ENCODE assay signal across 1 cellular context in genomic region chr2:74373189-74373588, GRCh38.
TF ChIP-seq lines count a peak whose summit lies in the region.

No MANE protein-coding gene starts in this region.

TF ChIP-seq in HEK293, 187 proteins besides CTCF, POLR2A, EP300 and RAD21 (continued from another document):
- TF ChIP-seq, protein P1, sequence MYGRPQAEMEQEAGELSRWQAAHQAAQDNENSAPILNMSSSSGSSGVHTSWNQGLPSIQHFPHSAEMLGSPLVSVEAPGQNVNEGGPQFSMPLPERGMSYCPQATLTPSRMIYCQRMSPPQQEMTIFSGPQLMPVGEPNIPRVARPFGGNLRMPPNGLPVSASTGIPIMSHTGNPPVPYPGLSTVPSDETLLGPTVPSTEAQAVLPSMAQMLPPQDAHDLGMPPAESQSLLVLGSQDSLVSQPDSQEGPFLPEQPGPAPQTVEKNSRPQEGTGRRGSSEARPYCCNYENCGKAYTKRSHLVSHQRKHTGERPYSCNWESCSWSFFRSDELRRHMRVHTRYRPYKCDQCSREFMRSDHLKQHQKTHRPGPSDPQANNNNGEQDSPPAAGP (tag by site-specific recombination; IDR thresholded peaks at IDR 0.05), result 0 out of 2 replicates have a peak, but pooled peaks have one; percentile 19
- TF ChIP-seq KLF16 (tag by site-specific recombination; IDR thresholded peaks at IDR 0.05) (no peak), ZNF76 (tag by site-specific recombination; IDR thresholded peaks at IDR 0.05; ENCODE audit: borderline replicate concordance, low read depth) (peak; percentile 40; the same call in 1 of the 2 replicates), ZNF341 (tag by site-specific recombination; IDR thresholded peaks at IDR 0.05; ENCODE audit: low read depth) (no peak), ZNF23 (tag by site-specific recombination; IDR thresholded peaks at IDR 0.05; ENCODE audit: borderline replicate concordance) (no peak), ZNF830 (tag by site-specific recombination; IDR thresholded peaks at IDR 0.05; ENCODE audit: low read depth) (no peak), SP2 (tag by site-specific recombination; IDR thresholded peaks at IDR 0.05) (no peak), ZNF423 (tag by site-specific recombination; IDR thresholded peaks at IDR 0.05) (no peak), ZNF311 (tag by site-specific recombination; IDR thresholded peaks at IDR 0.05; ENCODE audit: borderline replicate concordance) (no peak), ZNF692 (tag by site-specific recombination; IDR thresholded peaks at IDR 0.05) (no peak), ZNF214 (tag by site-specific recombination; IDR thresholded peaks at IDR 0.05; ENCODE audit: borderline replicate concordance) (no peak), ZNF549 (tag by site-specific recombination; IDR thresholded peaks at IDR 0.05) (no peak), ZFP3 (tag by site-specific recombination; IDR thresholded peaks at IDR 0.05; ENCODE audit: low read depth) (no peak), BCL11B (tag by site-specific recombination; IDR thresholded peaks at IDR 0.05; ENCODE audit: low read depth) (no peak), ZNF600 (tag by site-specific recombination; IDR thresholded peaks at IDR 0.05) (peak; percentile 72), IKZF3 (tag by site-specific recombination; IDR thresholded peaks at IDR 0.05) (0 out of 2 replicates have a peak, but pooled peaks have one; percentile 22), RBAK (tag by site-specific recombination; IDR thresholded peaks at IDR 0.05) (no peak), WT1 (tag by site-specific recombination; IDR thresholded peaks at IDR 0.05) (peak; percentile 67), ZFP37 (tag by site-specific recombination; IDR thresholded peaks at IDR 0.05) (no peak), MYNN (tag by site-specific recombination; IDR thresholded peaks at IDR 0.05; ENCODE audit: borderline replicate concordance) (no peak), ZNF223 (tag by site-specific recombination; IDR thresholded peaks at IDR 0.05) (no peak), ZNF560 (tag by site-specific recombination; IDR thresholded peaks at IDR 0.05; ENCODE audit: borderline replicate concordance) (no peak), ZFHX2 (tag by site-specific recombination; conservative IDR thresholded peaks at IDR 0.05) (no peak), ZNF266 (tag by site-specific recombination; IDR thresholded peaks at IDR 0.05; ENCODE audit: low read depth) (no peak), KLF1 (tag by site-specific recombination; IDR thresholded peaks at IDR 0.05) (peak; percentile 56), ZNF610 (tag by site-specific recombination; IDR thresholded peaks at IDR 0.05; ENCODE audit: borderline replicate concordance) (no peak), PRDM2 (tag by site-specific recombination; IDR thresholded peaks at IDR 0.05; ENCODE audit: borderline replicate concordance) (no peak), ZFP41 (tag by site-specific recombination; IDR thresholded peaks at IDR 0.05; ENCODE audit: borderline replicate concordance) (no peak), HOXD13 (CRISPR knock-in tag; IDR thresholded peaks at IDR 0.05; ENCODE audit: borderline replicate concordance) (no peak), ZNF132 (tag by site-specific recombination; IDR thresholded peaks at IDR 0.05; ENCODE audit: borderline replicate concordance) (no peak), ZNF394 (tag by site-specific recombination; IDR thresholded peaks at IDR 0.05; ENCODE audit: borderline replicate concordance) (no peak), GLI2 (tag by site-specific recombination; IDR thresholded peaks at IDR 0.05; ENCODE audit: borderline replicate concordance, low read depth) (no peak), ZNF350 (tag by site-specific recombination; IDR thresholded peaks at IDR 0.05) (no peak)
- TF ChIP-seq, protein P2, sequence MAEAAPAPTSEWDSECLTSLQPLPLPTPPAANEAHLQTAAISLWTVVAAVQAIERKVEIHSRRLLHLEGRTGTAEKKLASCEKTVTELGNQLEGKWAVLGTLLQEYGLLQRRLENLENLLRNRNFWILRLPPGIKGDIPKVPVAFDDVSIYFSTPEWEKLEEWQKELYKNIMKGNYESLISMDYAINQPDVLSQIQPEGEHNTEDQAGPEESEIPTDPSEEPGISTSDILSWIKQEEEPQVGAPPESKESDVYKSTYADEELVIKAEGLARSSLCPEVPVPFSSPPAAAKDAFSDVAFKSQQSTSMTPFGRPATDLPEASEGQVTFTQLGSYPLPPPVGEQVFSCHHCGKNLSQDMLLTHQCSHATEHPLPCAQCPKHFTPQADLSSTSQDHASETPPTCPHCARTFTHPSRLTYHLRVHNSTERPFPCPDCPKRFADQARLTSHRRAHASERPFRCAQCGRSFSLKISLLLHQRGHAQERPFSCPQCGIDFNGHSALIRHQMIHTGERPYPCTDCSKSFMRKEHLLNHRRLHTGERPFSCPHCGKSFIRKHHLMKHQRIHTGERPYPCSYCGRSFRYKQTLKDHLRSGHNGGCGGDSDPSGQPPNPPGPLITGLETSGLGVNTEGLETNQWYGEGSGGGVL (tag by site-specific recombination; IDR thresholded peaks at IDR 0.05), result no peak
- TF ChIP-seq, protein P3, sequence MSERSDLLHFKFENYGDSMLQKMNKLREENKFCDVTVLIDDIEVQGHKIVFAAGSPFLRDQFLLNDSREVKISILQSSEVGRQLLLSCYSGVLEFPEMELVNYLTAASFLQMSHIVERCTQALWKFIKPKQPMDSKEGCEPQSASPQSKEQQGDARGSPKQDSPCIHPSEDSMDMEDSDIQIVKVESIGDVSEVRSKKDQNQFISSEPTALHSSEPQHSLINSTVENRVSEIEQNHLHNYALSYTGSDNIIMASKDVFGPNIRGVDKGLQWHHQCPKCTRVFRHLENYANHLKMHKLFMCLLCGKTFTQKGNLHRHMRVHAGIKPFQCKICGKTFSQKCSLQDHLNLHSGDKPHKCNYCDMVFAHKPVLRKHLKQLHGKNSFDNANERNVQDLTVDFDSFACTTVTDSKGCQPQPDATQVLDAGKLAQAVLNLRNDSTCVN (tag by site-specific recombination; optimal IDR thresholded peaks at IDR 0.05), result no peak
